In genomic region chr13:20565120-20565736, GRCh38 we compare ENCODE assay signal across 12 cellular contexts. TPM values are rescaled to one million over a fixed set of nuclear protein-coding genes. Genes with fewer than 3 reads are reported as not detected.
DNase-seq lines count a peak whose midpoint lies in the region; ATAC-seq and TF ChIP-seq lines count a peak whose summit lies in the region.
"Had no signal": no experiment of that assay in that cellular context is flagged by ENCODE, and none has a peak within 500 bp of the region (broad histone marks: within the 10 kb centered on the region; RNA-seq: fewer than 3 reads in every experiment).

No MANE protein-coding gene starts in this region.

- H3K27me3 Mint-ChIP-seq in CD4-positive, alpha-beta memory T cell = no peaks in the 10 kb centered on the region
- H3K27me3 Mint-ChIP-seq in GM23338 (ENCODE audit: insufficient read depth, low read depth, poor library complexity) (peaks cover 11% of the 10 kb centered on the region), mesothelial cell of epicardium (ENCODE audit: low read depth) (no peaks in the 10 kb centered on the region)
- no peaks in the 10 kb centered on the region for H3K27me3 Mint-ChIP-seq in activated naive CD4-positive, alpha-beta T cell treated with anti-CD3 and anti-CD28 coated beads, Interleukin-2, amount 50 U/mL, for 24 hours

- H3K9me3 ChIP-seq in CD4-positive, alpha-beta memory T cell (ENCODE audit: control insufficient read depth in 1 of 2, low read length in 2 of 2) = no peaks in the 10 kb centered on the region
- H3K9me3 ChIP-seq: breast epithelium, gastroesophageal sphincter, mucosa of descending colon had no signal

- no peak overlapping the region for H3K4me2 ChIP-seq in GM23338

- H3K79me2 ChIP-seq in GM23338 (replicated peaks; ENCODE audit: insufficient read depth) = 0 out of 2 replicates have a peak, but pooled peaks cover 2% of the 10 kb centered on the region

- H3K27ac ChIP-seq in CD4-positive, alpha-beta memory T cell (ENCODE audit: low read depth, low read length) = no peak overlapping the region
- H3K27ac ChIP-seq in GM23338 (ENCODE audit: low read depth) = no peak overlapping the region
- H3K27ac ChIP-seq: breast epithelium had no signal

- peaks cover 0 to 9% of the 10 kb centered on the region in 2 donors for H3K36me3 Mint-ChIP-seq in CD4-positive, alpha-beta memory T cell
- H3K36me3 Mint-ChIP-seq in GM23338 (ENCODE audit: low read depth) = peaks cover 26% of the 10 kb centered on the region
- peaks cover 6% of the 10 kb centered on the region for H3K36me3 Mint-ChIP-seq in activated naive CD4-positive, alpha-beta T cell treated with anti-CD3 and anti-CD28 coated beads, Interleukin-2, amount 50 U/mL, for 24 hours
- peaks cover 13% of the 10 kb centered on the region for H3K36me3 Mint-ChIP-seq in mesothelial cell of epicardium

- no peaks in the 10 kb centered on the region; the same call in 1 of the 2 replicates for H3K9me2 ChIP-seq in GM23338 (ENCODE audit: insufficient read depth)

- H3F3A ChIP-seq in GM23338 (replicated peaks; ENCODE audit: low read depth) = peaks cover 5% of the 10 kb centered on the region; the same call in 1 of the 2 replicates

- no peak for DNase-seq in CD4-positive, alpha-beta memory T cell
- DNase-seq in GM23338 (ENCODE audit: low spot score) (peak; percentile 22), mesothelial cell of epicardium (ENCODE audit: low spot score in 2 of 2, unreplicated experiment in 2 of 2) (no peak), H4 (ENCODE audit: low spot score) (no peak), NCI-H748 treated with DMSO at 0.1 percent for 48 hours (lab: John Stamatoyannopoulos, UW) (no peak)
- DNase-seq: mucosa of descending colon, NCI-H1417 treated with DMSO at 0.1 percent for 48 hours, retina had no signal

- ATAC-seq in GM23338 = no peak
- no peak for ATAC-seq in HG02885 (IDR thresholded peaks at IDR 0.05; ENCODE audit: poor library complexity, unreplicated experiment)
- ATAC-seq: gastroesophageal sphincter, mucosa of descending colon had no signal

- H3K4me1 Mint-ChIP-seq in CD4-positive, alpha-beta memory T cell = peaks cover 10 to 19% (median 13%) of the 10 kb centered on the region in 4 donors
- peaks cover 6% of the 10 kb centered on the region for H3K4me1 Mint-ChIP-seq in GM23338
- H3K4me1 Mint-ChIP-seq in activated naive CD4-positive, alpha-beta T cell treated with anti-CD3 and anti-CD28 coated beads, Interleukin-2, amount 50 U/mL, for 24 hours = peaks cover 25% of the 10 kb centered on the region
- peaks cover 17% of the 10 kb centered on the region for H3K4me1 Mint-ChIP-seq in mesothelial cell of epicardium

- H3K27ac Mint-ChIP-seq in CD4-positive, alpha-beta memory T cell = peak overlapping the region in 5 of 7 donors; percentile 29 to 68 (median 42)
- H3K27ac Mint-ChIP-seq in GM23338 (no peak overlapping the region), mesothelial cell of epicardium (no peak overlapping the region)
- H3K27ac Mint-ChIP-seq in activated naive CD4-positive, alpha-beta T cell treated with anti-CD3 and anti-CD28 coated beads, Interleukin-2, amount 50 U/mL, for 24 hours = peak overlapping the region; percentile 27

- H3K4me1 ChIP-seq in CD4-positive, alpha-beta memory T cell (ENCODE audit: insufficient read depth, low read length) = peaks cover 16% of the 10 kb centered on the region
- peaks cover 6% of the 10 kb centered on the region; the same call in 1 of the 2 replicates for H3K4me1 ChIP-seq in GM23338 (ENCODE audit: insufficient read depth)
- H3K4me1 ChIP-seq: breast epithelium had no signal

- intact Hi-C loops in CD4-positive, alpha-beta memory T cell (cut with micrococcal nuclease) = no loop called here

- no peak overlapping the region for H2AFZ ChIP-seq in GM23338

- POLR2A ChIA-PET in CD4-positive, alpha-beta memory T cell (lab: Charles Lee; ENCODE audit: partially characterized antibody) = interaction anchor here (0.6 kb wide), 1 partner anchor 79 kb away, joined by 3 read pairs; no protein-coding TSS in a partner anchor

- H3K9me3 Mint-ChIP-seq in CD4-positive, alpha-beta memory T cell = peaks cover 0 to 4% (median 1%) of the 10 kb centered on the region in 8 donors
- H3K9me3 Mint-ChIP-seq in GM23338 (peaks cover 31% of the 10 kb centered on the region), mesothelial cell of epicardium (peaks cover 21% of the 10 kb centered on the region)
- H3K9me3 Mint-ChIP-seq in activated naive CD4-positive, alpha-beta T cell treated with anti-CD3 and anti-CD28 coated beads, Interleukin-2, amount 50 U/mL, for 24 hours = peaks cover 10% of the 10 kb centered on the region

- CTCF ChIA-PET in CD4-positive, alpha-beta memory T cell (lab: Charles Lee; ENCODE audit: partially characterized antibody) = interaction anchor here (1.4 kb wide), 1 partner anchor 368 kb away, joined by 3 read pairs; no protein-coding TSS in a partner anchor

- no peaks in the 10 kb centered on the region for H3K36me3 ChIP-seq in CD4-positive, alpha-beta memory T cell (ENCODE audit: insufficient read depth, low read length)
- no peaks in the 10 kb centered on the region; the same call in 1 of the 2 replicates for H3K36me3 ChIP-seq in GM23338 (ENCODE audit: insufficient read depth)
- H3K36me3 ChIP-seq: breast epithelium, gastroesophageal sphincter had no signal

- H3K27me3 ChIP-seq in CD4-positive, alpha-beta memory T cell (ENCODE audit: insufficient read depth, low read length) = no peaks in the 10 kb centered on the region
- H3K27me3 ChIP-seq in GM23338 (ENCODE audit: insufficient read depth) = no peaks in the 10 kb centered on the region
- H3K27me3 ChIP-seq: breast epithelium, gastroesophageal sphincter had no signal

- H4K20me1 ChIP-seq in GM23338 (replicated peaks; ENCODE audit: insufficient read depth) = no peaks in the 10 kb centered on the region

- peak overlapping the region; percentile 35 to 92 (median 62) for H3K4me3 Mint-ChIP-seq in CD4-positive, alpha-beta memory T cell
- H3K4me3 Mint-ChIP-seq in GM23338 (peak overlapping the region; percentile 54; the same call in 2 of the 3 replicates), mesothelial cell of epicardium (peak overlapping the region; percentile 26)
- peak overlapping the region; percentile 26 for H3K4me3 Mint-ChIP-seq in activated naive CD4-positive, alpha-beta T cell treated with anti-CD3 and anti-CD28 coated beads, Interleukin-2, amount 50 U/mL, for 24 hours

- no peak overlapping the region for H3K4me3 ChIP-seq in CD4-positive, alpha-beta memory T cell (ENCODE audit: low read length in 2 of 2)
- no peak overlapping the region for H3K4me3 ChIP-seq in GM23338
- H3K4me3 ChIP-seq: breast epithelium, mucosa of descending colon had no signal

- TF ChIP-seq CTCF in GM23338 (conservative IDR thresholded peaks at IDR 0.05; ENCODE audit: low read depth in 2 of 2) (no peak), mesothelial cell of epicardium (IDR thresholded peaks at IDR 0.05; ENCODE audit: unreplicated experiment) (no peak)

TF ChIP-seq in GM23338, 12 proteins besides CTCF, POLR2A, EP300 and RAD21 (continues in another document):
- TF ChIP-seq POLR2AphosphoS5 (IDR thresholded peaks at IDR 0.05; ENCODE audit: low read depth) = no peak

RNA-seq across cellular contexts. Expression of gene IFT88, which starts 1.7 kb away (rescaled TPM):
- total RNA-seq in CD4-positive, alpha-beta memory T cell = 1 to 10 TPM; 8.3 to 9.8 TPM
- polyA plus RNA-seq in CD4-positive, alpha-beta memory T cell = 1 to 10 TPM; 5.0 to 7.8 TPM
- 7.7 and 8.2 TPM in 2 replicates for total RNA-seq in GM23338 (2014; rRNA removed; shearing (Covaris generic))
- 5.8 and 8.7 TPM in 2 replicates for polyA plus RNA-seq in GM23338 (2016; fragmentation: Nextera tagmentation; extraction: Ambion mirVana)
- total RNA-seq in mesothelial cell of epicardium = 28.5 to 30.0 TPM (median 28.8 TPM) in 3 replicates
- total RNA-seq in H4 (2014; rRNA removed; shearing (Covaris generic)) = 7.3 and 8.7 TPM in 2 replicates

RNA-seq across cellular contexts. Expression of gene CRYL1, which starts 39.6 kb away (rescaled TPM):
- 10 to 100 TPM; 18.1 to 22.1 TPM for total RNA-seq in CD4-positive, alpha-beta memory T cell
- 10 to 100 TPM; 40.1 to 59.1 TPM for polyA plus RNA-seq in CD4-positive, alpha-beta memory T cell
- 2.6 and 5.0 TPM in 2 replicates for total RNA-seq in GM23338 (2014; rRNA removed; shearing (Covaris generic))
- polyA plus RNA-seq in GM23338 (2016; fragmentation: Nextera tagmentation; extraction: Ambion mirVana) = 2.2 and 3.1 TPM in 2 replicates
- 26.9 to 29.7 TPM (median 29.4 TPM) in 3 replicates for total RNA-seq in mesothelial cell of epicardium
- total RNA-seq in H4 (2014; rRNA removed; shearing (Covaris generic)) = 1.8 and 6.8 TPM in 2 replicates

Comparison
In these comparisons a context has a peak if more than half of its experiments do, and no peak if none do; other contexts are left out.
1. H3K27ac Mint-ChIP-seq: peak in CD4-positive, alpha-beta memory T cell (5 of 7) and activated naive CD4-positive, alpha-beta T cell treated with anti-CD3 and anti-CD28 coated beads, Interleukin-2, amount 50 U/mL, for 24 hours (single experiment); none in GM23338 (single experiment) and mesothelial cell of epicardium (single experiment).
2. Peak in every context shown above with its lines, with median percentiles within 50 percentile points of each other: H3K4me3 Mint-ChIP-seq.